ENCODE assay signal across 1 cellular context in the genomic region with DNA sequence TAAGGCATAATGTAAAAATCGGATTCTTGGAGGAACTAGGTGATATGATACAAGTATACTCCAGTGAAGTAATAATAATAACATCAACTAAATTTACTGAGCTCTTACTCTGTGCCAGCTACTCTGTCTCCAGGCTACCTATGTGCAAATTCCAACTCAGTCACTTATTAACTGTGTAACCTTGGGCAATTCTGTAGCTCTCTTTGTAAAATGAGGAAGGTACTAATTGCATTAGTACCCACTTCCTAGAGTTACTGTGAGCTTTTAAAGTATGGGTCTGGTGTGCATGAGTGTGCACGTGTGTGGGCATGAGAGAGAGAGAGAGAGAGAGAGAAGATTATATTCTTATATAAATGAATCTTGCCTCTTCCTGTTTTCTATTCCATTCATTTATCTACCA.
TF ChIP-seq lines count a peak whose summit lies in the region.

No MANE protein-coding gene starts in this region.

TF ChIP-seq in HepG2, 621 proteins besides CTCF, POLR2A, EP300 and RAD21 (continued from another document and continues in another):
- no peak for TF ChIP-seq ZHX2 (IDR thresholded peaks at IDR 0.05; ENCODE audit: low read depth)
- TF ChIP-seq ZHX2 (CRISPR knock-in tag; IDR thresholded peaks at IDR 0.05; ENCODE audit: borderline replicate concordance) = no peak
- peak; percentile 61 for TF ChIP-seq PAXIP1 (CRISPR knock-in tag; conservative IDR thresholded peaks at IDR 0.05)
- no peak for TF ChIP-seq NR1H2 (CRISPR knock-in tag; IDR thresholded peaks at IDR 0.05; ENCODE audit: borderline replicate concordance, low read depth)
- no peak for TF ChIP-seq ZNF703 (CRISPR knock-in tag; IDR thresholded peaks at IDR 0.05; ENCODE audit: borderline replicate concordance)
- peak; percentile 14; the same call in 1 of the 2 replicates for TF ChIP-seq HOMEZ (CRISPR knock-in tag; IDR thresholded peaks at IDR 0.05; ENCODE audit: low read depth)
- no peak for TF ChIP-seq ZUFSP (CRISPR knock-in tag; IDR thresholded peaks at IDR 0.05; ENCODE audit: borderline replicate concordance)
- no peak for TF ChIP-seq MAFK (conservative IDR thresholded peaks at IDR 0.05 in 1 of 2, IDR thresholded peaks at IDR 0.05 in 1 of 2; ENCODE audit: low read length in 2 of 2)
- no peak for TF ChIP-seq PHF20 (CRISPR knock-in tag; IDR thresholded peaks at IDR 0.05)
- TF ChIP-seq PRDM10 (CRISPR knock-in tag; IDR thresholded peaks at IDR 0.05; ENCODE audit: low read depth) = no peak
- TF ChIP-seq FOXP4 (CRISPR knock-in tag; IDR thresholded peaks at IDR 0.05) = no peak
- no peak for TF ChIP-seq HNRNPLL (IDR thresholded peaks at IDR 0.05; ENCODE audit: low read depth, low read length, poor library complexity, severe bottlenecking)
- no peak for TF ChIP-seq ZNF333 (CRISPR knock-in tag; IDR thresholded peaks at IDR 0.05; ENCODE audit: borderline replicate concordance)
- peak; percentile 67 for TF ChIP-seq CEBPB (IDR thresholded peaks at IDR 0.05; ENCODE audit: borderline replicate concordance, low read depth, low read length)
- no peak for TF ChIP-seq PLRG1 (conservative IDR thresholded peaks at IDR 0.05)
- TF ChIP-seq MLX (CRISPR knock-in tag; IDR thresholded peaks at IDR 0.05) = no peak
- no peak for TF ChIP-seq NFIB (CRISPR knock-in tag; IDR thresholded peaks at IDR 0.05; ENCODE audit: borderline replicate concordance)
- TF ChIP-seq SCMH1 (CRISPR knock-in tag; IDR thresholded peaks at IDR 0.05; ENCODE audit: borderline replicate concordance) = no peak
- no peak for TF ChIP-seq ZMYM2 (CRISPR knock-in tag; IDR thresholded peaks at IDR 0.05)
- no peak for TF ChIP-seq GABPB1 (CRISPR knock-in tag; IDR thresholded peaks at IDR 0.05)
- TF ChIP-seq SRSF1 (optimal IDR thresholded peaks at IDR 0.05; ENCODE audit: low read depth, low read length) = no peak
- TF ChIP-seq KLF13 (CRISPR knock-in tag; IDR thresholded peaks at IDR 0.05) = no peak
- peak; percentile 34; the same call in 1 of the 2 replicates for TF ChIP-seq HMG20A (CRISPR knock-in tag; IDR thresholded peaks at IDR 0.05; ENCODE audit: borderline replicate concordance)
- TF ChIP-seq ZNF883 (CRISPR knock-in tag; IDR thresholded peaks at IDR 0.05; ENCODE audit: not compliant biosample characterization) = no peak
- TF ChIP-seq HMGA1 (CRISPR knock-in tag; conservative IDR thresholded peaks at IDR 0.05) = no peak
- TF ChIP-seq ZNF546 (CRISPR knock-in tag; conservative IDR thresholded peaks at IDR 0.05) = no peak
- TF ChIP-seq GATAD1 (CRISPR knock-in tag; IDR thresholded peaks at IDR 0.05) = no peak
- no peak for TF ChIP-seq ZFX (CRISPR knock-in tag; IDR thresholded peaks at IDR 0.05; ENCODE audit: low read depth)
- no peak for TF ChIP-seq ZNF577 (CRISPR knock-in tag; IDR thresholded peaks at IDR 0.05; ENCODE audit: borderline replicate concordance, low read depth)
- peak; percentile 43; the same call in 1 of the 2 replicates for TF ChIP-seq ARID5B (CRISPR knock-in tag; IDR thresholded peaks at IDR 0.05)
